25 cellular contexts compared by ENCODE assay signal in the genomic region with DNA sequence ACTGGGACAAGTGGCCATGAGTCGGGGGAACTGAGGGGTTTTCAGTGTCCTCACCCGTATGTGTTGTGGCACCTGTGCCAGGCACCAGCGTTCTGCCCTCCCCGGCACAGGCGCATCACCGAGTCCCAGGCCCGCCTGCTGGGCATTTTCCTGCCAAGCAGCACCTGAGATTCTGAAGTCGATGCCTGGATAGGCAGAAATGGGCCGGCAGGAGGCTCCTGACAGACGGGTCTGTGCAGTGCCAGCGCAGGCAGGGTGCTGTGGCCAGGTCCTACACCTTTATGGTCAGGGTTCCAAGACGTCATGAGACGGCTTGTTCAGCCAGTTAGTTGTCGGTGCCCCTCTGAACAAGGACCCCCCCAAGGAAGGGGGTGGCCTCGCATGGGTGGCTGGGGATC.
"Had no signal": no experiment of that assay in that cellular context is flagged by ENCODE, and none has a peak within 500 bp of the region (broad histone marks: within the 10 kb centered on the region; RNA-seq: fewer than 3 reads in every experiment).

No MANE protein-coding gene starts in this region.

- ATAC-seq: esophagus mucosa; gastrocnemius medialis; left lobe of liver; natural killer cell; stimulated activated effector memory CD8-positive, alpha-beta T cell treated with anti-CD3 and anti-CD28 coated beads, Interleukin-12 subunit alpha, Interleukin-12 subunit beta, amount 100 ng/mL, for 72 hours had no signal

- H3K27me3 ChIP-seq: dorsolateral prefrontal cortex, gastrocnemius medialis, right atrium auricular region, sigmoid colon, stomach, thyroid gland had no signal

- H3K4me1 ChIP-seq: gastrocnemius medialis, prostate gland had no signal

- H3K36me3 ChIP-seq: prostate gland, right atrium auricular region had no signal

- H3K9me3 Mint-ChIP-seq: memory B cell; natural killer cell; neural crest cell; stimulated activated effector memory CD8-positive, alpha-beta T cell treated with anti-CD3 and anti-CD28 coated beads, Interleukin-12 subunit alpha, Interleukin-12 subunit beta, amount 100 ng/mL, for 72 hours had no signal

- H3K27ac Mint-ChIP-seq: natural killer cell; stimulated activated effector memory CD8-positive, alpha-beta T cell treated with anti-CD3 and anti-CD28 coated beads, Interleukin-12 subunit alpha, Interleukin-12 subunit beta, amount 100 ng/mL, for 72 hours had no signal

- FAIRE-seq: colon, keratinocyte had no signal

- H3K27me3 Mint-ChIP-seq: memory B cell had no signal

- H3K4me1 Mint-ChIP-seq: memory B cell, natural killer cell had no signal

- H3K36me3 Mint-ChIP-seq: natural killer cell had no signal

- H3K27ac ChIP-seq: epithelial cell of prostate, gastrocnemius medialis, prostate gland, right atrium auricular region, sigmoid colon, stomach, thyroid gland had no signal

- H3K4me3 ChIP-seq: dorsolateral prefrontal cortex, gastrocnemius medialis, lung, prostate gland, right atrium auricular region, sigmoid colon, stomach, thyroid gland had no signal

- DNase-seq: effector CD4-positive, alpha-beta T cell; foreskin fibroblast; gastrocnemius medialis; head of caudate nucleus; natural killer cell; nucleus accumbens; sigmoid colon; stimulated activated CD4-positive, alpha-beta T cell treated with anti-CD3 and anti-CD28 coated beads, Interleukin-2, amount 100 ng/mL, for 24 hours; stimulated activated CD4-positive, alpha-beta T cell treated with anti-CD3 and anti-CD28 coated beads, Interleukin-4, amount 100 ng/mL, for 24 hours; stimulated activated naive CD4-positive, alpha-beta T cell treated with Interleukin-2 at 50 U/mL for 16 hours; stomach; thyroid gland; trophoblast cell had no signal

- H3K4me3 Mint-ChIP-seq: memory B cell; natural killer cell; neural crest cell; stimulated activated effector memory CD8-positive, alpha-beta T cell treated with anti-CD3 and anti-CD28 coated beads, Interleukin-12 subunit alpha, Interleukin-12 subunit beta, amount 100 ng/mL, for 72 hours had no signal

- H3K9me3 ChIP-seq: gastrocnemius medialis, prostate gland, right atrium auricular region, sigmoid colon, stomach, thyroid gland had no signal
